ENCODE assay signal across 19 cellular contexts in genomic region chr5:76836585-76836984, GRCh38. TPM values are rescaled to one million over a fixed set of nuclear protein-coding genes. Genes with fewer than 3 reads are reported as not detected.
"Had no signal": no experiment of that assay in that cellular context is flagged by ENCODE, and none has a peak within 500 bp of the region (broad histone marks: within the 10 kb centered on the region; RNA-seq: fewer than 3 reads in every experiment).

No MANE protein-coding gene starts in this region.

- H3K9me3 ChIP-seq: breast epithelium, mucosa of descending colon had no signal

- H3K9me3 Mint-ChIP-seq: activated CD8-positive, alpha-beta T cell treated with anti-CD3 and anti-CD28 coated beads for 36 hours; activated T-cell treated with anti-CD3 and anti-CD28 coated beads, Interleukin-2, amount 50 U/mL, for 4 hours; stimulated activated naive CD8-positive, alpha-beta T cell treated with anti-CD3 and anti-CD28 coated beads, Interleukin-15, amount 100 ng/mL, for 72 hours; type B pancreatic cell had no signal

- H3K4me1 ChIP-seq: breast epithelium had no signal

- H3K4me3 ChIP-seq: breast epithelium, hepatocyte, mucosa of descending colon had no signal

- H3K36me3 ChIP-seq: breast epithelium had no signal

- H3K27me3 ChIP-seq: breast epithelium, hepatocyte had no signal

- ATAC-seq: activated CD8-positive, alpha-beta T cell treated with anti-CD3 and anti-CD28 coated beads for 36 hours; activated T-cell treated with anti-CD3 and anti-CD28 coated beads, Interleukin-2, amount 50 U/mL, for 4 hours; left lobe of liver; mucosa of descending colon; naive thymus-derived CD4-positive, alpha-beta T cell; stimulated activated naive CD8-positive, alpha-beta T cell treated with anti-CD3 and anti-CD28 coated beads, Interleukin-15, amount 100 ng/mL, for 72 hours had no signal

- H3K4me2 ChIP-seq: hepatocyte had no signal

- H3K27ac ChIP-seq: breast epithelium had no signal

- H2AFZ ChIP-seq: hepatocyte had no signal

- DNase-seq: activated CD8-positive, alpha-beta T cell treated with anti-CD3 and anti-CD28 coated beads for 36 hours; activated gamma-delta T cell; activated T-cell treated with anti-CD3 and anti-CD28 coated beads, Interleukin-2, amount 50 U/mL, for 4 hours; amniotic stem cell; islet precursor cell; mucosa of descending colon; naive thymus-derived CD4-positive, alpha-beta T cell; stimulated activated CD4-positive, alpha-beta T cell treated with anti-CD3 and anti-CD28 coated beads, Interleukin-1b, Interleukin-23, amount 100 ng/mL, for 48 hours; stimulated activated naive CD8-positive, alpha-beta T cell treated with anti-CD3 and anti-CD28 coated beads, Interleukin-15, amount 100 ng/mL, for 72 hours; T-helper 1 cell had no signal

- H3K27ac Mint-ChIP-seq: activated CD8-positive, alpha-beta T cell treated with anti-CD3 and anti-CD28 coated beads for 36 hours; activated naive CD8-positive, alpha-beta T cell; naive thymus-derived CD4-positive, alpha-beta T cell; stimulated activated naive CD8-positive, alpha-beta T cell treated with anti-CD3 and anti-CD28 coated beads, Interleukin-15, amount 100 ng/mL, for 72 hours; type B pancreatic cell had no signal

RNA-seq across cellular contexts. Expression of gene S100Z, which starts 13.2 kb away (rescaled TPM):
- total RNA-seq: dermis microvascular lymphatic vessel endothelial cell, epithelial cell of proximal tubule, left lobe of liver, renal cortical epithelial cell, temporal lobe had no signal
